ENCODE assay signal across 7 cellular contexts in genomic region chr11:58632510-58632909, GRCh38.
"Had no signal": no experiment of that assay in that cellular context is flagged by ENCODE, and none has a peak within 500 bp of the region (broad histone marks: within the 10 kb centered on the region; RNA-seq: fewer than 3 reads in every experiment).

No MANE protein-coding gene starts in this region.

- H3K27ac Mint-ChIP-seq: GM23338 had no signal

- H3K4me3 Mint-ChIP-seq: GM23338, H9 had no signal

- DNase-seq: H9, HCEC 1CT, IMR-90 had no signal

- H3K4me3 ChIP-seq: GM23338 had no signal

- H3K4me1 Mint-ChIP-seq: GM23338 had no signal

- H3K9me3 Mint-ChIP-seq: GM23338, H9 had no signal

- ATAC-seq: GM23338 had no signal

- FAIRE-seq: H1, H54, HTR-8/SVneo had no signal
